In genomic region chr1:115655916-115656315, GRCh38 we compare ENCODE assay signal across 12 cellular contexts.
"Had no signal": no experiment of that assay in that cellular context is flagged by ENCODE, and none has a peak within 500 bp of the region (broad histone marks: within the 10 kb centered on the region; RNA-seq: fewer than 3 reads in every experiment).

No MANE protein-coding gene starts in this region.

- H3K4me1 ChIP-seq: breast epithelium had no signal

- H3K27me3 Mint-ChIP-seq: activated naive CD4-positive, alpha-beta T cell treated with anti-CD3 and anti-CD28 coated beads, Interleukin-2, amount 50 U/mL, for 24 hours; memory B cell had no signal

- H3K4me1 Mint-ChIP-seq: activated naive CD4-positive, alpha-beta T cell treated with anti-CD3 and anti-CD28 coated beads, Interleukin-2, amount 50 U/mL, for 24 hours; memory B cell had no signal

- H3K27me3 ChIP-seq: breast epithelium, gastroesophageal sphincter, left lung, ovary had no signal

- H3K9me3 Mint-ChIP-seq: activated naive CD4-positive, alpha-beta T cell treated with anti-CD3 and anti-CD28 coated beads, Interleukin-2, amount 50 U/mL, for 24 hours; memory B cell; T-helper 1 cell treated with Interleukin-12 subunit alpha and Interleukin-12 subunit beta and Interleukin-4 antibody, amounts not matched to agents 30 μg/mL and 1 μg/mL, for 36 hours had no signal

- H3K27ac Mint-ChIP-seq: activated naive CD4-positive, alpha-beta T cell treated with anti-CD3 and anti-CD28 coated beads, Interleukin-2, amount 50 U/mL, for 24 hours; memory B cell; T-helper 1 cell treated with Interleukin-12 subunit alpha and Interleukin-12 subunit beta and Interleukin-4 antibody, amounts not matched to agents 30 μg/mL and 1 μg/mL, for 36 hours had no signal

- DNase-seq: activated CD4-positive, alpha-beta T cell treated with anti-CD3 and anti-CD28 coated beads for 1 hour; activated CD8-positive, alpha-beta memory T cell treated with anti-CD3 and anti-CD28 coated beads for 24 hours; activated T-cell treated with anti-CD3 and anti-CD28 coated beads for 4 hours; left lung; ovary; stimulated activated CD4-positive, alpha-beta T cell treated with anti-CD3 and anti-CD28 coated beads, Interleukin-2, amount 100 ng/mL, for 48 hours; stimulated activated naive CD4-positive, alpha-beta T cell treated with Interleukin-2 at 50 U/mL for 16 hours had no signal

- H3K36me3 Mint-ChIP-seq: activated naive CD4-positive, alpha-beta T cell treated with anti-CD3 and anti-CD28 coated beads, Interleukin-2, amount 50 U/mL, for 24 hours; memory B cell had no signal

- H3K4me3 Mint-ChIP-seq: activated naive CD4-positive, alpha-beta T cell treated with anti-CD3 and anti-CD28 coated beads, Interleukin-2, amount 50 U/mL, for 24 hours; memory B cell; T-helper 1 cell treated with Interleukin-12 subunit alpha and Interleukin-12 subunit beta and Interleukin-4 antibody, amounts not matched to agents 30 μg/mL and 1 μg/mL, for 36 hours had no signal

- H3K27ac ChIP-seq: breast epithelium, gastroesophageal sphincter, ovary had no signal

- H3K4me3 ChIP-seq: breast epithelium, gastroesophageal sphincter, left lung, ovary had no signal

- H3K9me3 ChIP-seq: breast epithelium, gastroesophageal sphincter, left lung, ovary had no signal

- H3K36me3 ChIP-seq: breast epithelium, ovary had no signal
